10 cellular contexts compared by ENCODE assay signal in genomic region chr21:26850116-26850643, GRCh38. TPM values are rescaled to one million over a fixed set of nuclear protein-coding genes. Genes with fewer than 3 reads are reported as not detected.
DNase-seq lines count a peak whose midpoint lies in the region; ATAC-seq and TF ChIP-seq lines count a peak whose summit lies in the region.
"Had no signal": no experiment of that assay in that cellular context is flagged by ENCODE, and none has a peak within 500 bp of the region (broad histone marks: within the 10 kb centered on the region; RNA-seq: fewer than 3 reads in every experiment).

No MANE protein-coding gene starts in this region.

- CTCF ChIA-PET in SK-N-SH (lab: Yijun Ruan, JAX), result interaction anchor here (0.6 to 4.5 kb wide), 46 partner anchors 11 to 1929 kb away, joined by 3 to 76 read pairs (median 4); no protein-coding TSS in a partner anchor

- TF ChIP-seq POLR2A in transverse colon (IDR thresholded peaks at IDR 0.05), result no peak

- H2AFZ ChIP-seq in SK-N-SH (ENCODE audit: low read depth), result no peak overlapping the region; the same call in 1 of the 2 replicates

- peak; percentile 74 for TF ChIP-seq RAD21 in SK-N-SH (IDR thresholded peaks at IDR 0.05; ENCODE audit: low read length)

- H3K27ac Mint-ChIP-seq in glutamatergic neuron (ENCODE audit: unreplicated experiment) (no peak overlapping the region), T-helper 17 cell (no peak overlapping the region)
- H3K27ac Mint-ChIP-seq: stimulated activated naive B cell treated with anti-CD40 and anti-IgM and Interleukin-4, amounts not matched to agents 10 μg/mL and 1 μg/mL and 100 μg/mL, for 72 hours had no signal

- ATAC-seq in HG02798 (IDR thresholded peaks at IDR 0.05; ENCODE audit: poor library complexity, unreplicated experiment) (no peak), T-helper 17 cell (no peak)

- peaks cover 2% of the 10 kb centered on the region for H3K9me3 Mint-ChIP-seq in glutamatergic neuron (ENCODE audit: unreplicated experiment)
- H3K9me3 Mint-ChIP-seq: stimulated activated naive B cell treated with anti-CD40 and anti-IgM and Interleukin-4, amounts not matched to agents 10 μg/mL and 1 μg/mL and 100 μg/mL, for 72 hours had no signal

- H3K4me1 Mint-ChIP-seq in glutamatergic neuron (ENCODE audit: low read depth, unreplicated experiment), result peaks cover 2% of the 10 kb centered on the region
- H3K4me1 Mint-ChIP-seq in T-helper 17 cell, result peaks cover 19% of the 10 kb centered on the region

- peak; percentile 74 for TF ChIP-seq CTCF in SK-N-SH (IDR thresholded peaks at IDR 0.05)
- TF ChIP-seq CTCF in glutamatergic neuron (IDR thresholded peaks at IDR 0.05; ENCODE audit: partially characterized antibody, unreplicated experiment), result peak; percentile 75
- peak; percentile 59 to 94 (median 73) for TF ChIP-seq CTCF in transverse colon (IDR thresholded peaks at IDR 0.05)

- POLR2A ChIA-PET in SK-N-SH (lab: Yijun Ruan, JAX), result no interaction called here

- in situ Hi-C loops in KBM-7 (cut with MboI; ENCODE audit: low pct_unique_long_range_greater_than_20kb, low sequenced_read_pairs), result no loop called here
- in situ Hi-C loops in transverse colon (cut with MboI; ENCODE audit: low pct_ligation_motif_present in 1 of 4, low pct_unique_long_range_greater_than_20kb in 1 of 4, low sequenced_read_pairs in 3 of 4), result loop anchor here (5.0 to 25.0 kb wide), 7 partner anchors 712 to 1897 kb away; no protein-coding TSS in a partner anchor

- 19% methylated on average over 5 of the region's 5 CpGs for WGBS in SK-N-SH (ENCODE audit: low lambda C conversion rate)
- 16 to 19% methylated on average over 5 of the region's 5 CpGs for WGBS in transverse colon (ENCODE audit: low coverage in 1 of 2), 2 donors

- H3K9me3 ChIP-seq in SK-N-SH (no peaks in the 10 kb centered on the region), transverse colon (no peaks in the 10 kb centered on the region), T-helper 17 cell (ENCODE audit: control insufficient read depth, low read length, poor library complexity, severe bottlenecking) (no peaks in the 10 kb centered on the region)

- DNase-seq in DMS 273 (lab: John Stamatoyannopoulos, UW; ENCODE audit: unreplicated experiment) (peak; percentile 65), KBM-7 (peak; percentile 77), SK-N-SH (peak; percentile 51), glutamatergic neuron (no peak), transverse colon (no peak), T-helper 17 cell (no peak), NCI-H187 (lab: John Stamatoyannopoulos, UW) (no peak)
- DNase-seq: stimulated activated naive B cell treated with anti-CD40 and anti-IgM and Interleukin-4, amounts not matched to agents 10 μg/mL and 1 μg/mL and 100 μg/mL, for 72 hours had no signal

- no peaks in the 10 kb centered on the region for H3K79me2 ChIP-seq in SK-N-SH (ENCODE audit: insufficient read depth)

- peak overlapping the region in 1 of 2 experiments; percentile 53; a peak in 1 of 4 replicates for H3K27ac ChIP-seq in SK-N-SH (ENCODE audit: low read depth in 2 of 2, low read length in 1 of 2)
- H3K27ac ChIP-seq in transverse colon, result no peak overlapping the region
- H3K27ac ChIP-seq: epithelial cell of prostate had no signal

- peaks cover 0 to 14% of the 10 kb centered on the region in 2 experiments; a peak in 2 of 4 replicates for H3K4me1 ChIP-seq in SK-N-SH (ENCODE audit: control insufficient read depth in 1 of 2, insufficient read depth in 2 of 2, low read depth in 1 of 2, low read length in 1 of 2)
- H3K4me1 ChIP-seq in transverse colon, result peaks cover 0 to 28% (median 14%) of the 10 kb centered on the region in 4 donors

- H3K4me3 Mint-ChIP-seq in glutamatergic neuron (ENCODE audit: unreplicated experiment), result no peak overlapping the region
- H3K4me3 Mint-ChIP-seq in T-helper 17 cell, result no peak overlapping the region
- H3K4me3 Mint-ChIP-seq: stimulated activated naive B cell treated with anti-CD40 and anti-IgM and Interleukin-4, amounts not matched to agents 10 μg/mL and 1 μg/mL and 100 μg/mL, for 72 hours had no signal

- H3K4me3 ChIP-seq in SK-N-SH (ENCODE audit: low read depth in 2 of 2, low read length in 1 of 2) (no peak overlapping the region; a peak in 1 of 4 replicates), transverse colon (no peak overlapping the region)

- no peaks in the 10 kb centered on the region for H3K9me2 ChIP-seq in SK-N-SH

- H3K4me2 ChIP-seq in SK-N-SH, result 0 out of 2 replicates have a peak overlapping the region, but pooled peaks have one; percentile 22

- H3K9ac ChIP-seq in SK-N-SH, result no peak overlapping the region

- H3K27me3 Mint-ChIP-seq in glutamatergic neuron (ENCODE audit: unreplicated experiment) (peaks cover 10% of the 10 kb centered on the region), T-helper 17 cell (peaks cover 60% of the 10 kb centered on the region)

- H4K20me1 ChIP-seq in SK-N-SH (ENCODE audit: insufficient read depth), result no peaks in the 10 kb centered on the region

- H3K36me3 Mint-ChIP-seq in glutamatergic neuron (ENCODE audit: unreplicated experiment), result no peaks in the 10 kb centered on the region
- peaks cover 14% of the 10 kb centered on the region for H3K36me3 Mint-ChIP-seq in T-helper 17 cell (ENCODE audit: low read depth)

- intact Hi-C loops in transverse colon (cut with DNase I; ENCODE audit: low total_unique reads), result loop anchor here (5.0 kb wide), 1 partner anchor 1487 kb away; no protein-coding TSS in a partner anchor

- H3F3A ChIP-seq in SK-N-SH (replicated peaks; ENCODE audit: insufficient read depth), result peaks cover 14% of the 10 kb centered on the region

- H3K27me3 ChIP-seq in SK-N-SH (ENCODE audit: insufficient read depth) (no peaks in the 10 kb centered on the region), transverse colon (peaks cover 40% of the 10 kb centered on the region)

- H3K36me3 ChIP-seq in SK-N-SH (replicated peaks in 1 of 2; ENCODE audit: control insufficient read depth in 1 of 2, insufficient read depth in 2 of 2, low read length in 1 of 2) (no peaks in the 10 kb centered on the region), transverse colon (no peaks in the 10 kb centered on the region)

- no peak for TF ChIP-seq EP300 in SK-N-SH (IDR thresholded peaks at IDR 0.05; ENCODE audit: borderline replicate concordance in 1 of 2, low read depth in 1 of 2, low read length in 1 of 2)
- TF ChIP-seq EP300 in transverse colon (IDR thresholded peaks at IDR 0.05; ENCODE audit: low read depth), result no peak

TF ChIP-seq in SK-N-SH, 30 proteins besides CTCF, POLR2A, EP300 and RAD21:
- TF ChIP-seq RFX5 (IDR thresholded peaks at IDR 0.05; ENCODE audit: low read length), result peak; percentile 80; the same call in 1 of the 2 replicates
- no peak for TF ChIP-seq NFIC (IDR thresholded peaks at IDR 0.05; ENCODE audit: borderline replicate concordance)
- TF ChIP-seq SMC3 (IDR thresholded peaks at IDR 0.05; ENCODE audit: low read depth, low read length), result peak; percentile 58
- TF ChIP-seq RXRA (IDR thresholded peaks at IDR 0.05; ENCODE audit: borderline replicate concordance, low read depth), result no peak

RNA-seq across cellular contexts. Expression of gene ADAMTS1, which starts 5.0 kb away (rescaled TPM):
- 118 and 137 TPM in 2 replicates for polyA plus RNA-seq in SK-N-SH (2012; rRNA removed)
- polyA plus RNA-seq in SK-N-SH (2012; cell fraction: cytosol; rRNA removed), result 69.8 and 75.6 TPM in 2 replicates
- polyA plus RNA-seq in SK-N-SH (2012; cell fraction: nucleus; rRNA removed), result 389 and 512 TPM in 2 replicates
- total RNA-seq in glutamatergic neuron (ENCODE audit: unreplicated experiment) (1.1 TPM), transverse colon (10 to 100 TPM; 29.8 to 54.8 (median 44.3) TPM), T-helper 17 cell (not detected)

Comparison
In these comparisons a context has a peak if more than half of its experiments do, and no peak if none do; other contexts are left out.
1. DNase-seq: peak in DMS 273 (single experiment), KBM-7 (single experiment) and SK-N-SH (single experiment); none in glutamatergic neuron (single experiment), transverse colon (single experiment), T-helper 17 cell (0 of 3) and NCI-H187 (0 of 2).
2. RNA of gene ADAMTS1, which starts 5.0 kb away (total RNA-seq): 29.8 to 54.8 TPM in transverse colon; 1.1 TPM in glutamatergic neuron (single experiment) and not detected in T-helper 17 cell; every median in the first group is over 10 times any median in the second.
3. Peak in every context shown above with its lines, with median percentiles within 50 percentile points of each other: CTCF ChIP-seq.